In genomic region chr4:182255421-182256190, GRCh38 we compare ENCODE assay signal across 13 cellular contexts. TPM values are rescaled to one million over a fixed set of nuclear protein-coding genes. Genes with fewer than 3 reads are reported as not detected.
"Had no signal": no experiment of that assay in that cellular context is flagged by ENCODE, and none has a peak within 500 bp of the region (broad histone marks: within the 10 kb centered on the region; RNA-seq: fewer than 3 reads in every experiment).

No MANE protein-coding gene starts in this region.

- H3K27ac Mint-ChIP-seq: activated CD8-positive, alpha-beta T cell treated with anti-CD3 and anti-CD28 coated beads for 36 hours; activated T-helper 1 cell treated with anti-CD3 and anti-CD28 coated beads, Interleukin-12 subunit alpha, Interleukin-12 subunit beta, Interleukin-2, Interleukin-4 antibody, amounts not matched to agents 30 ng/mL and 10 ng/mL and 1 ng/mL, durations not matched to agents 14 hours and 24 hours and 36 hours had no signal

- H3K27me3 Mint-ChIP-seq: activated CD8-positive, alpha-beta T cell treated with anti-CD3 and anti-CD28 coated beads for 36 hours had no signal

- H3K4me1 ChIP-seq: gastrocnemius medialis, heart right ventricle, parathyroid adenoma had no signal

- H3K27me3 ChIP-seq: gastrocnemius medialis had no signal

- H3K4me3 ChIP-seq: coronary artery, gastrocnemius medialis, heart right ventricle had no signal

- H3K9me3 ChIP-seq: gastrocnemius medialis had no signal

- DNase-seq: activated CD4-positive, alpha-beta T cell treated with anti-CD3 and anti-CD28 coated beads for 4 hours; activated CD8-positive, alpha-beta memory T cell treated with anti-CD3 and anti-CD28 coated beads, Interleukin-2, amount 50 U/mL, for 4 hours; activated CD8-positive, alpha-beta T cell treated with anti-CD3 and anti-CD28 coated beads for 36 hours; activated naive CD4-positive, alpha-beta T cell; central memory CD4-positive, alpha-beta T cell; effector CD4-positive, alpha-beta T cell; gastrocnemius medialis; heart right ventricle; stimulated activated CD4-positive, alpha-beta T cell treated with anti-CD3 and anti-CD28 coated beads, Interleukin-15, amount 100 ng/mL, for 24 hours; stimulated activated CD4-positive, alpha-beta T cell treated with anti-CD3 and anti-CD28 coated beads, Interleukin-4, amount 100 ng/mL, for 4 hours had no signal

- H3K9me3 Mint-ChIP-seq: activated CD8-positive, alpha-beta T cell treated with anti-CD3 and anti-CD28 coated beads for 36 hours had no signal

- H3K36me3 ChIP-seq: gastrocnemius medialis, heart right ventricle had no signal

- H3K4me3 Mint-ChIP-seq: activated CD8-positive, alpha-beta T cell treated with anti-CD3 and anti-CD28 coated beads for 36 hours; activated T-helper 1 cell treated with anti-CD3 and anti-CD28 coated beads, Interleukin-12 subunit alpha, Interleukin-12 subunit beta, Interleukin-2, Interleukin-4 antibody, amounts not matched to agents 30 ng/mL and 10 ng/mL and 1 ng/mL, durations not matched to agents 14 hours and 24 hours and 36 hours had no signal

- ATAC-seq: activated CD8-positive, alpha-beta T cell treated with anti-CD3 and anti-CD28 coated beads for 36 hours; gastrocnemius medialis; heart right ventricle had no signal

RNA-seq across cellular contexts. Expression of gene TENM3, which starts 12.4 kb away (rescaled TPM):
- total RNA-seq: activated CD8-positive, alpha-beta T cell treated with anti-CD3 and anti-CD28 coated beads for 36 hours; activated T-helper 1 cell treated with anti-CD3 and anti-CD28 coated beads, Interleukin-12 subunit alpha, Interleukin-12 subunit beta, Interleukin-2, Interleukin-4 antibody, amounts not matched to agents 30 ng/mL and 10 ng/mL and 1 ng/mL, durations not matched to agents 14 hours and 24 hours and 36 hours had no signal
